In the genomic region with DNA sequence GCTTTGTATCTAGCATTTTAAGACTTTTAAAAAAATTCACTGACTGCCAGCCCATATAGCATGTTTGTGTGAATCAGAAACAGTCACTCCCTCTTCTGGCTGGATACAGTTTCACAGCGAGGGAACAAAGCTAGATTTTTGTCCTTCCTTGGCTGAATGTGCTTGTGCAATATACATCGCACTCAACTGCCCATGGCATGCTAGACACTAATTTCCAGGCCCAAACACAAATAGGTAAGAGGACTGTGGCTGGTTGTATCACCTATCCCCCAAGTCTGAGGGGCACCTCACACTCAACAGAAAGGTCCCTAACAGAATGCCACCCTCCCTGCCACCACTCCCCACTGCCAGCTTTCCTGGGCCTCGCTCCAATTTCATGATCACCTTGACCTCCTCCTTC, we compare ENCODE assay signal across 10 cellular contexts. TPM values are rescaled to one million over a fixed set of nuclear protein-coding genes. Genes with fewer than 3 reads are reported as not detected.
A peak's percentile ranks its signal among the peaks of the same experiment; 100 is the strongest.
DNase-seq lines count a peak whose midpoint lies in the region; FAIRE-seq and TF ChIP-seq lines count a peak whose summit lies in the region.
"Had no signal": no experiment of that assay in that cellular context is flagged by ENCODE, and none has a peak within 500 bp of the region (broad histone marks: within the 10 kb centered on the region; RNA-seq: fewer than 3 reads in every experiment).

No MANE protein-coding gene starts in this region.

- H3K9me3 Mint-ChIP-seq in activated naive CD8-positive, alpha-beta T cell treated with anti-CD3 and anti-CD28 coated beads for 36 hours, result no peaks in the 10 kb centered on the region
- H3K9me3 Mint-ChIP-seq: activated T-helper 1 cell treated with anti-CD3 and anti-CD28 coated beads, Interleukin-12 subunit alpha, Interleukin-12 subunit beta, Interleukin-2, Interleukin-4 antibody, amounts not matched to agents 30 ng/mL and 10 ng/mL and 1 ng/mL, durations not matched to agents 14 hours and 24 hours and 36 hours had no signal

- DNase-seq in COLO829 (ENCODE audit: low spot score) (peak; percentile 74), HTR-8/SVneo (ENCODE audit: insufficient read length, low spot score) (peak; percentile 86), iris pigment epithelial cell (ENCODE audit: low read depth) (peak; percentile 68), posterior vena cava (ENCODE audit: low spot score) (no peak), NCI-H748 treated with DMSO at 0.1 percent for 48 hours (lab: John Stamatoyannopoulos, UW) (no peak)
- no peak for DNase-seq in stimulated activated CD8-positive, alpha-beta memory T cell treated with anti-CD3 and anti-CD28 coated beads, Interleukin-4, amount 100 ng/mL, for 48 hours
- DNase-seq in activated naive CD8-positive, alpha-beta T cell treated with anti-CD3 and anti-CD28 coated beads for 36 hours, result no peak

- H3K27me3 Mint-ChIP-seq in activated naive CD8-positive, alpha-beta T cell treated with anti-CD3 and anti-CD28 coated beads for 36 hours, result peaks cover 11% of the 10 kb centered on the region

- no peak overlapping the region for H3K4me3 Mint-ChIP-seq in activated naive CD8-positive, alpha-beta T cell treated with anti-CD3 and anti-CD28 coated beads for 36 hours
- H3K4me3 Mint-ChIP-seq: activated T-helper 1 cell treated with anti-CD3 and anti-CD28 coated beads, Interleukin-12 subunit alpha, Interleukin-12 subunit beta, Interleukin-2, Interleukin-4 antibody, amounts not matched to agents 30 ng/mL and 10 ng/mL and 1 ng/mL, durations not matched to agents 14 hours and 24 hours and 36 hours had no signal

- H3K4me1 Mint-ChIP-seq in activated naive CD8-positive, alpha-beta T cell treated with anti-CD3 and anti-CD28 coated beads for 36 hours, result no peaks in the 10 kb centered on the region

- peak; percentile 89 for FAIRE-seq in HTR-8/SVneo (lab: Jason Lieb, UNC)
- FAIRE-seq: urothelium cell line had no signal

- no peak overlapping the region for H3K27ac Mint-ChIP-seq in activated naive CD8-positive, alpha-beta T cell treated with anti-CD3 and anti-CD28 coated beads for 36 hours
- H3K27ac Mint-ChIP-seq: activated T-helper 1 cell treated with anti-CD3 and anti-CD28 coated beads, Interleukin-12 subunit alpha, Interleukin-12 subunit beta, Interleukin-2, Interleukin-4 antibody, amounts not matched to agents 30 ng/mL and 10 ng/mL and 1 ng/mL, durations not matched to agents 14 hours and 24 hours and 36 hours had no signal

- no peaks in the 10 kb centered on the region for H3K36me3 Mint-ChIP-seq in activated naive CD8-positive, alpha-beta T cell treated with anti-CD3 and anti-CD28 coated beads for 36 hours

- peak; percentile 70 for TF ChIP-seq CTCF in VCaP (conservative IDR thresholded peaks at IDR 0.05)

- intact Hi-C loops in posterior vena cava (cut with DNase I), result no loop called here

- peak overlapping the region; percentile 90 for H3K27ac ChIP-seq in VCaP

RNA-seq across cellular contexts. Expression of gene BLCAP, which starts 16.2 kb away (rescaled TPM):
- 10 to 100 TPM; 29.4 to 30.9 TPM for total RNA-seq in activated naive CD8-positive, alpha-beta T cell treated with anti-CD3 and anti-CD28 coated beads for 36 hours
- 10 to 100 TPM; 48.1 to 55.4 TPM for total RNA-seq in posterior vena cava

RNA-seq across cellular contexts. Expression of gene NNAT, which starts 22.8 kb away (rescaled TPM):
- total RNA-seq in activated naive CD8-positive, alpha-beta T cell treated with anti-CD3 and anti-CD28 coated beads for 36 hours, result under 1 TPM; 0.23 to 0.36 TPM
- under 1 TPM; 0.52 to 0.65 TPM for total RNA-seq in posterior vena cava

Comparison
In these comparisons a context has a peak if more than half of its experiments do, and no peak if none do; other contexts are left out.
1. DNase-seq: peak in COLO829 (single experiment), HTR-8/SVneo (single experiment) and iris pigment epithelial cell (single experiment); none in stimulated activated CD8-positive, alpha-beta memory T cell treated with anti-CD3 and anti-CD28 coated beads, Interleukin-4, amount 100 ng/mL, for 48 hours (single experiment), activated naive CD8-positive, alpha-beta T cell treated with anti-CD3 and anti-CD28 coated beads for 36 hours (single experiment), posterior vena cava (single experiment) and NCI-H748 treated with DMSO at 0.1 percent for 48 hours (single experiment).